ENCODE assay signal across 23 cellular contexts in genomic region chr7:36299882-36300341, GRCh38.
DNase-seq lines count a peak whose midpoint lies in the region; TF ChIP-seq lines count a peak whose summit lies in the region.
"Had no signal": no experiment of that assay in that cellular context is flagged by ENCODE, and none has a peak within 500 bp of the region (broad histone marks: within the 10 kb centered on the region; RNA-seq: fewer than 3 reads in every experiment).

No MANE protein-coding gene starts in this region.

- H3K4me2 ChIP-seq in neural progenitor cell = no peak overlapping the region

- no peak for DNase-seq in Caco-2
- DNase-seq in H4 (ENCODE audit: low spot score) = peak; percentile 63
- no peak for DNase-seq in chondrocyte (ENCODE audit: low spot score)
- no peak for DNase-seq in neural progenitor cell (ENCODE audit: low spot score)
- no peak for DNase-seq in stimulated activated CD8-positive, alpha-beta memory T cell treated with anti-CD3 and anti-CD28 coated beads, Interleukin-4, amount 100 ng/mL, for 48 hours
- DNase-seq in COLO668 (lab: John Stamatoyannopoulos, UW; ENCODE audit: unreplicated experiment) = no peak
- no peak for DNase-seq in middle frontal gyrus (ENCODE audit: extremely low spot score, low spot score)
- DNase-seq: activated CD4-positive, alpha-beta memory T cell treated with anti-CD3 and anti-CD28 coated beads, Interleukin-2, amount 10 ng/mL, durations not matched to agents 7 days and 5 days; activated CD4-positive, CD25-positive, alpha-beta regulatory T cell treated with anti-CD3 and anti-CD28 coated beads, Interleukin-2, amount 50 U/mL, for 72 hours; activated CD8-positive, alpha-beta memory T cell treated with anti-CD3 and anti-CD28 coated beads, Interleukin-2, amount 50 U/mL, for 48 hours; activated naive CD4-positive, alpha-beta T cell treated with anti-CD3 and anti-CD28 coated beads, Interleukin-2, amount 10 ng/mL, durations not matched to agents 7 days and 5 days; amniotic stem cell; BE2C; effector CD4-positive, alpha-beta T cell; NCI-H1048; NCI-H187; NCI-H526 treated with DMSO at 0.1 percent for 48 hours; T-helper 1 cell had no signal

- H3K27me3 ChIP-seq in Caco-2 (replicated peaks; ENCODE audit: control insufficient read depth, insufficient read depth, low read length) (no peaks in the 10 kb centered on the region), neural progenitor cell (peaks cover 35% of the 10 kb centered on the region)
- H3K27me3 ChIP-seq: BE2C, tibial artery had no signal

- no peak overlapping the region for H3K4me3 ChIP-seq in Caco-2 (ENCODE audit: low read depth, low read length)
- no peak overlapping the region for H3K4me3 ChIP-seq in neural progenitor cell
- H3K4me3 ChIP-seq: prostate gland, tibial artery had no signal

- CTCF ChIA-PET in Caco-2 (lab: Charles Lee) = no interaction called here

- POLR2A ChIA-PET in Caco-2 (lab: Charles Lee) = no interaction called here

- TF ChIP-seq CTCF in Caco-2 (IDR thresholded peaks at IDR 0.05; ENCODE audit: insufficient read depth in 1 of 2, low read depth in 1 of 2, low read length in 1 of 2, severe bottlenecking in 1 of 2, unreplicated experiment in 1 of 2) (no peak), chondrocyte (IDR thresholded peaks at IDR 0.05) (peak; percentile 21), neural progenitor cell (IDR thresholded peaks at IDR 0.05) (no peak)

- no TSS peak for BruUV-seq in Caco-2 (replicated peaks; lab: Mats Ljungman, UMichigan)

- no peak overlapping the region for H3K4me3 Mint-ChIP-seq in Caco-2 (ENCODE audit: unreplicated experiment)
- no peak overlapping the region for H3K4me3 Mint-ChIP-seq in chondrocyte (ENCODE audit: unreplicated experiment)
- no peak overlapping the region for H3K4me3 Mint-ChIP-seq in neural progenitor cell
- H3K4me3 Mint-ChIP-seq: activated CD4-positive, alpha-beta memory T cell treated with anti-CD3 and anti-CD28 coated beads, Interleukin-2, amount 10 ng/mL, durations not matched to agents 7 days and 5 days; activated naive CD4-positive, alpha-beta T cell treated with anti-CD3 and anti-CD28 coated beads, Interleukin-2, amount 10 ng/mL, durations not matched to agents 7 days and 5 days; stimulated activated naive CD8-positive, alpha-beta T cell treated with anti-CD3 and anti-CD28 coated beads, Interleukin-15, Interleukin-2, amounts not matched to agents 100 ng/mL and 50 ng/mL, for 24 hours had no signal

- H3K4me1 ChIP-seq in Caco-2 = no peaks in the 10 kb centered on the region
- H3K4me1 ChIP-seq in neural progenitor cell = peaks cover 55% of the 10 kb centered on the region

- no peaks in the 10 kb centered on the region for H3K9me3 ChIP-seq in Caco-2
- no peaks in the 10 kb centered on the region for H3K9me3 ChIP-seq in neural progenitor cell (ENCODE audit: low read depth)
- H3K9me3 ChIP-seq: BE2C, prostate gland, tibial artery had no signal

- no peak overlapping the region for H3K27ac ChIP-seq in neural progenitor cell
- H3K27ac ChIP-seq: epithelial cell of prostate, HL-60, prostate gland had no signal

- no peak overlapping the region for H3K9ac ChIP-seq in neural progenitor cell

- H3K36me3 ChIP-seq in Caco-2 (ENCODE audit: control insufficient read depth, insufficient read depth, low read length) (no peaks in the 10 kb centered on the region), neural progenitor cell (no peaks in the 10 kb centered on the region)
- H3K36me3 ChIP-seq: BE2C, prostate gland had no signal

- H3K27me3 Mint-ChIP-seq in Caco-2 (ENCODE audit: insufficient read depth, unreplicated experiment) = no peaks in the 10 kb centered on the region
- no peaks in the 10 kb centered on the region for H3K27me3 Mint-ChIP-seq in chondrocyte (ENCODE audit: low read depth)
- peaks cover 4% of the 10 kb centered on the region for H3K27me3 Mint-ChIP-seq in neural progenitor cell (ENCODE audit: insufficient read depth, low read depth)
- H3K27me3 Mint-ChIP-seq: activated CD4-positive, alpha-beta memory T cell treated with anti-CD3 and anti-CD28 coated beads, Interleukin-2, amount 10 ng/mL, durations not matched to agents 7 days and 5 days; activated naive CD4-positive, alpha-beta T cell treated with anti-CD3 and anti-CD28 coated beads, Interleukin-2, amount 10 ng/mL, durations not matched to agents 7 days and 5 days; stimulated activated naive CD8-positive, alpha-beta T cell treated with anti-CD3 and anti-CD28 coated beads, Interleukin-15, Interleukin-2, amounts not matched to agents 100 ng/mL and 50 ng/mL, for 24 hours had no signal

- H3K27ac Mint-ChIP-seq in Caco-2 (ENCODE audit: unreplicated experiment) (peak overlapping the region; percentile 51), chondrocyte (ENCODE audit: unreplicated experiment) (no peak overlapping the region), neural progenitor cell (peak overlapping the region; percentile 85)
- H3K27ac Mint-ChIP-seq: activated CD4-positive, alpha-beta memory T cell treated with anti-CD3 and anti-CD28 coated beads, Interleukin-2, amount 10 ng/mL, durations not matched to agents 7 days and 5 days; activated naive CD4-positive, alpha-beta T cell treated with anti-CD3 and anti-CD28 coated beads, Interleukin-2, amount 10 ng/mL, durations not matched to agents 7 days and 5 days; stimulated activated naive CD8-positive, alpha-beta T cell treated with anti-CD3 and anti-CD28 coated beads, Interleukin-15, Interleukin-2, amounts not matched to agents 100 ng/mL and 50 ng/mL, for 24 hours had no signal

- intact Hi-C loops in Caco-2 (cut with micrococcal nuclease; ENCODE audit: unreplicated experiment) = no loop called here

- H3K4me1 Mint-ChIP-seq in Caco-2 (ENCODE audit: low read depth, unreplicated experiment) = peaks cover 6% of the 10 kb centered on the region
- peaks cover 36% of the 10 kb centered on the region for H3K4me1 Mint-ChIP-seq in chondrocyte (ENCODE audit: low read depth)
- H3K4me1 Mint-ChIP-seq in neural progenitor cell = peaks cover 65% of the 10 kb centered on the region
- H3K4me1 Mint-ChIP-seq: activated CD4-positive, alpha-beta memory T cell treated with anti-CD3 and anti-CD28 coated beads, Interleukin-2, amount 10 ng/mL, durations not matched to agents 7 days and 5 days; activated naive CD4-positive, alpha-beta T cell treated with anti-CD3 and anti-CD28 coated beads, Interleukin-2, amount 10 ng/mL, durations not matched to agents 7 days and 5 days had no signal

- no peaks in the 10 kb centered on the region for H3K79me2 ChIP-seq in neural progenitor cell (ENCODE audit: low read depth)

- H3K36me3 Mint-ChIP-seq in Caco-2 (ENCODE audit: insufficient read depth, unreplicated experiment) (no peaks in the 10 kb centered on the region), chondrocyte (ENCODE audit: low read depth) (peaks cover 1% of the 10 kb centered on the region), neural progenitor cell (peaks cover 9% of the 10 kb centered on the region)

- H3F3A ChIP-seq in neural progenitor cell (ENCODE audit: low read depth) = peaks cover 27% of the 10 kb centered on the region

- H4K20me1 ChIP-seq in neural progenitor cell (ENCODE audit: low read depth) = peaks cover 19% of the 10 kb centered on the region

- no peaks in the 10 kb centered on the region for H3K9me3 Mint-ChIP-seq in Caco-2 (ENCODE audit: unreplicated experiment)
- no peaks in the 10 kb centered on the region for H3K9me3 Mint-ChIP-seq in chondrocyte (ENCODE audit: low read depth)
- H3K9me3 Mint-ChIP-seq in neural progenitor cell = peaks cover 3% of the 10 kb centered on the region
- H3K9me3 Mint-ChIP-seq: activated CD4-positive, alpha-beta memory T cell treated with anti-CD3 and anti-CD28 coated beads, Interleukin-2, amount 10 ng/mL, durations not matched to agents 7 days and 5 days; activated naive CD4-positive, alpha-beta T cell treated with anti-CD3 and anti-CD28 coated beads, Interleukin-2, amount 10 ng/mL, durations not matched to agents 7 days and 5 days; stimulated activated naive CD8-positive, alpha-beta T cell treated with anti-CD3 and anti-CD28 coated beads, Interleukin-15, Interleukin-2, amounts not matched to agents 100 ng/mL and 50 ng/mL, for 24 hours had no signal

- H2AFZ ChIP-seq in neural progenitor cell (replicated peaks) = no peak overlapping the region
